Comparison of ENCODE assay signal across 14 cellular contexts in genomic region chr2:105866439-105867170, GRCh38.
DNase-seq lines count a peak whose midpoint lies in the region; ATAC-seq and TF ChIP-seq lines count a peak whose summit lies in the region.
"Had no signal": no experiment of that assay in that cellular context is flagged by ENCODE, and none has a peak within 500 bp of the region (broad histone marks: within the 10 kb centered on the region; RNA-seq: fewer than 3 reads in every experiment).

No MANE protein-coding gene starts in this region.

- peaks cover 5% of the 10 kb centered on the region for H3K4me1 ChIP-seq in adipocyte (ENCODE audit: control insufficient read depth, insufficient read depth, low read length)
- peaks cover 24% of the 10 kb centered on the region for H3K4me1 ChIP-seq in foreskin keratinocyte
- peaks cover 9% of the 10 kb centered on the region for H3K4me1 ChIP-seq in smooth muscle cell (ENCODE audit: low read depth)
- H3K4me1 ChIP-seq in H9 (ENCODE audit: insufficient read depth, low read length), result no peaks in the 10 kb centered on the region; the same call in 1 of the 2 replicates

- intact Hi-C loops in posterior vena cava (cut with DNase I), result no loop called here

- H2AFZ ChIP-seq in smooth muscle cell (ENCODE audit: low read depth) (no peak overlapping the region), H9 (ENCODE audit: low read length) (no peak overlapping the region)

- no peak overlapping the region for H3K56ac ChIP-seq in H9 (ENCODE audit: insufficient read length, low read depth, low read length)

- no peak overlapping the region for H3K18ac ChIP-seq in H9 (ENCODE audit: insufficient read length, low read depth, low read length)

- no peak overlapping the region for H3T11ph ChIP-seq in H9 (ENCODE audit: low read length)

- H2BK12ac ChIP-seq in H9 (ENCODE audit: insufficient read length, low read depth, low read length), result no peak overlapping the region

- 79% methylated on average over 10 of the region's 10 CpGs for WGBS in smooth muscle cell (ENCODE audit: low lambda C conversion rate)
- no CpG with 5 or more reads among the region's 10 CpGs for WGBS in H9 (ENCODE audit: extremely low coverage, insufficient read length, low lambda C conversion rate)

- H3K36me3 ChIP-seq in adipocyte (ENCODE audit: control insufficient read depth, insufficient read depth, low read length, severe bottlenecking) (no peaks in the 10 kb centered on the region), smooth muscle cell (ENCODE audit: low read depth) (no peaks in the 10 kb centered on the region)

- H2BK15ac ChIP-seq in H9 (ENCODE audit: low read depth, low read length), result no peak overlapping the region

- H3K79me2 ChIP-seq in smooth muscle cell (ENCODE audit: low read depth), result peaks cover 32% of the 10 kb centered on the region
- H3K79me2 ChIP-seq in H9 (ENCODE audit: insufficient read depth, low read length), result peaks cover 2% of the 10 kb centered on the region; the same call in 1 of the 2 replicates

- no peak overlapping the region for H3K4ac ChIP-seq in H9 (ENCODE audit: low read depth, low read length)

- peaks cover 3% of the 10 kb centered on the region for H3K79me1 ChIP-seq in H9 (ENCODE audit: insufficient read depth, low read depth, low read length, poor library complexity, severe bottlenecking)

- peak; percentile 60 for ATAC-seq in foreskin keratinocyte

- H3F3A ChIP-seq in smooth muscle cell (ENCODE audit: low read depth), result no peaks in the 10 kb centered on the region

- H2BK20ac ChIP-seq in H9 (ENCODE audit: low read depth, low read length, poor library complexity, severe bottlenecking), result no peak overlapping the region

- no peak overlapping the region for H2BK5ac ChIP-seq in H9 (ENCODE audit: insufficient read length, low read length)

- DNase-seq in T-helper 1 cell (no peak), adipocyte (ENCODE audit: low read depth) (peak; percentile 67), foreskin keratinocyte (peak in 1 of 2 donors; percentile 44), smooth muscle cell (lab: John Stamatoyannopoulos, UW; ENCODE audit: unreplicated experiment) (no peak), posterior vena cava (ENCODE audit: low spot score) (no peak), H9 (no peak)
- no peak for DNase-seq in stimulated activated naive CD4-positive, alpha-beta T cell treated with Interleukin-2 at 50 U/mL for 16 hours (lab: John Stamatoyannopoulos, UW)
- DNase-seq: 8988T; activated CD4-positive, alpha-beta memory T cell treated with anti-CD3 and anti-CD28 coated beads for 36 hours; activated naive CD4-positive, alpha-beta T cell treated with anti-CD3 and anti-CD28 coated beads for 36 hours; DMS53; NCI-H2081 treated with DMSO at 0.1 percent for 48 hours had no signal

- H3K23me2 ChIP-seq in H9 (ENCODE audit: insufficient read length, low read depth, low read length, poor library complexity, severe bottlenecking), result no peaks in the 10 kb centered on the region

- no peak overlapping the region for H4K5ac ChIP-seq in H9 (ENCODE audit: insufficient read length, low read depth, low read length)

- H2AK5ac ChIP-seq in H9 (ENCODE audit: insufficient read length, low read length), result no peak overlapping the region

- H3K27ac ChIP-seq in foreskin keratinocyte, result peak overlapping the region; percentile 11
- peak overlapping the region; percentile 48 for H3K27ac ChIP-seq in smooth muscle cell (ENCODE audit: low read depth)
- no peak overlapping the region for H3K27ac ChIP-seq in H9 (ENCODE audit: insufficient read length, low read depth, low read length)

- H3K4me3 ChIP-seq in adipocyte (ENCODE audit: low read length), result no peak overlapping the region
- H3K4me3 ChIP-seq in smooth muscle cell, result no peak overlapping the region

- no peak overlapping the region for H3K14ac ChIP-seq in H9 (ENCODE audit: insufficient read depth, low read length)

- H3K27me3 ChIP-seq in adipocyte (replicated peaks; ENCODE audit: control insufficient read depth, insufficient read depth, low read length) (no peaks in the 10 kb centered on the region), foreskin keratinocyte (no peaks in the 10 kb centered on the region), smooth muscle cell (ENCODE audit: low read depth) (no peaks in the 10 kb centered on the region), H9 (ENCODE audit: insufficient read depth, low read length) (no peaks in the 10 kb centered on the region)

- H3K27ac Mint-ChIP-seq in T-helper 1 cell treated with Interleukin-12 subunit alpha and Interleukin-12 subunit beta and Interleukin-4 antibody, amounts not matched to agents 30 μg/mL and 1 μg/mL, for 36 hours, result peak overlapping the region; percentile 41
- no peak overlapping the region; a peak in 1 of 7 replicates for H3K27ac Mint-ChIP-seq in H9
- H3K27ac Mint-ChIP-seq: activated CD4-positive, alpha-beta memory T cell treated with anti-CD3 and anti-CD28 coated beads for 36 hours; activated naive CD4-positive, alpha-beta T cell treated with anti-CD3 and anti-CD28 coated beads for 36 hours had no signal

- H3K9me3 ChIP-seq in adipocyte (ENCODE audit: control insufficient read depth, low read length) (no peaks in the 10 kb centered on the region), smooth muscle cell (replicated peaks; ENCODE audit: low read depth) (no peaks in the 10 kb centered on the region), H9 (ENCODE audit: control insufficient read depth, low read depth, low read length) (no peaks in the 10 kb centered on the region)

- H3K36me3 Mint-ChIP-seq in T-helper 1 cell treated with Interleukin-12 subunit alpha and Interleukin-12 subunit beta and Interleukin-4 antibody, amounts not matched to agents 30 μg/mL and 1 μg/mL, for 36 hours (ENCODE audit: low read depth), result peaks cover 16% of the 10 kb centered on the region
- peaks cover 0 to 4% (median 0%) of the 10 kb centered on the region in 3 experiments; a peak in 1 of 7 replicates for H3K36me3 Mint-ChIP-seq in H9 (ENCODE audit: insufficient read depth in 1 of 3, low read depth in 3 of 3)

- TF ChIP-seq CTCF in foreskin keratinocyte (conservative IDR thresholded peaks at IDR 0.05), result no peak
- TF ChIP-seq CTCF in smooth muscle cell (IDR thresholded peaks at IDR 0.05; ENCODE audit: borderline replicate concordance, insufficient read depth, poor library complexity, severe bottlenecking), result no peak
- TF ChIP-seq CTCF in H9 (conservative IDR thresholded peaks at IDR 0.05), result no peak

- H3K27me3 Mint-ChIP-seq in T-helper 1 cell treated with Interleukin-12 subunit alpha and Interleukin-12 subunit beta and Interleukin-4 antibody, amounts not matched to agents 30 μg/mL and 1 μg/mL, for 36 hours (ENCODE audit: low read depth), result no peaks in the 10 kb centered on the region
- no peaks in the 10 kb centered on the region for H3K27me3 Mint-ChIP-seq in H9 (ENCODE audit: low read depth)
- H3K27me3 Mint-ChIP-seq: activated CD4-positive, alpha-beta memory T cell treated with anti-CD3 and anti-CD28 coated beads for 36 hours; IgD-negative memory B cell had no signal

- no peak overlapping the region for H4K8ac ChIP-seq in H9 (replicated peaks; ENCODE audit: insufficient read length, low read depth, low read length)

- H3K9me3 Mint-ChIP-seq in T-helper 1 cell treated with Interleukin-12 subunit alpha and Interleukin-12 subunit beta and Interleukin-4 antibody, amounts not matched to agents 30 μg/mL and 1 μg/mL, for 36 hours, result no peaks in the 10 kb centered on the region
- no peaks in the 10 kb centered on the region; a peak in 1 of 5 replicates for H3K9me3 Mint-ChIP-seq in H9
- H3K9me3 Mint-ChIP-seq: activated CD4-positive, alpha-beta memory T cell treated with anti-CD3 and anti-CD28 coated beads for 36 hours; activated naive CD4-positive, alpha-beta T cell treated with anti-CD3 and anti-CD28 coated beads for 36 hours; IgD-negative memory B cell had no signal

- H3K23ac ChIP-seq in H9 (ENCODE audit: insufficient read length, low read depth, low read length), result no peak overlapping the region

- H3K9ac ChIP-seq in adipocyte (ENCODE audit: low read length) (no peak overlapping the region), smooth muscle cell (ENCODE audit: low read depth) (no peak overlapping the region), H9 (ENCODE audit: extremely low read depth, insufficient read length, low read length) (no peak overlapping the region)

- no peak overlapping the region for H3K4me3 Mint-ChIP-seq in T-helper 1 cell treated with Interleukin-12 subunit alpha and Interleukin-12 subunit beta and Interleukin-4 antibody, amounts not matched to agents 30 μg/mL and 1 μg/mL, for 36 hours
- no peak overlapping the region for H3K4me3 Mint-ChIP-seq in H9
- H3K4me3 Mint-ChIP-seq: activated CD4-positive, alpha-beta memory T cell treated with anti-CD3 and anti-CD28 coated beads for 36 hours; activated naive CD4-positive, alpha-beta T cell treated with anti-CD3 and anti-CD28 coated beads for 36 hours had no signal

- H4K20me1 ChIP-seq in smooth muscle cell (ENCODE audit: low read depth) (peaks cover 99% of the 10 kb centered on the region), H9 (ENCODE audit: control insufficient read depth, insufficient read depth, insufficient read length) (no peaks in the 10 kb centered on the region)

- no peak overlapping the region for H2BK120ac ChIP-seq in H9 (ENCODE audit: low read depth, low read length, poor library complexity, severe bottlenecking)

- peaks cover 41% of the 10 kb centered on the region for H3K4me1 Mint-ChIP-seq in T-helper 1 cell treated with Interleukin-12 subunit alpha and Interleukin-12 subunit beta and Interleukin-4 antibody, amounts not matched to agents 30 μg/mL and 1 μg/mL, for 36 hours (ENCODE audit: low read depth)
- H3K4me1 Mint-ChIP-seq in H9, result peaks cover 34 to 40% of the 10 kb centered on the region in 2 experiments

- peak overlapping the region; percentile 50 for H3K4me2 ChIP-seq in smooth muscle cell
- no peak overlapping the region for H3K4me2 ChIP-seq in H9 (ENCODE audit: insufficient read depth, insufficient read length, low read length)

- no peak overlapping the region for H4K91ac ChIP-seq in H9 (ENCODE audit: insufficient read length, low read depth, low read length)
